Comparison of ENCODE assay signal across 32 cellular contexts in genomic region chr2:64345998-64346397, GRCh38.
"Had no signal": no experiment of that assay in that cellular context is flagged by ENCODE, and none has a peak within 500 bp of the region (broad histone marks: within the 10 kb centered on the region; RNA-seq: fewer than 3 reads in every experiment).

No MANE protein-coding gene starts in this region.

- H3K9me3 ChIP-seq: ovary, psoas muscle, spleen, suprapubic skin, testis, tibial artery, transverse colon, upper lobe of right lung, uterus had no signal

- H3K27ac Mint-ChIP-seq: naive thymus-derived CD8-positive, alpha-beta T cell; natural killer cell treated with Interleukin-12 subunit alpha and Interleukin-12 subunit beta and Interleukin-15 and Interleukin-18, amount 100 ng/mL, for 72 hours; nephron progenitor cell; progenitor cell of endocrine pancreas; stimulated activated memory B cell treated with anti-CD40 and anti-IgM and Interleukin-4, amounts not matched to agents 10 μg/mL and 1 μg/mL and 100 μg/mL, for 72 hours; stimulated activated naive CD8-positive, alpha-beta T cell treated with anti-CD3 and anti-CD28 coated beads, Interleukin-15, amount 100 ng/mL, for 72 hours; type B pancreatic cell had no signal

- H3K27me3 ChIP-seq: ovary, spleen, suprapubic skin, testis, tibial artery, transverse colon, upper lobe of right lung, uterus had no signal

- H3K9ac ChIP-seq: parathyroid adenoma had no signal

- H3K4me1 ChIP-seq: parathyroid adenoma, psoas muscle, spleen, suprapubic skin, transverse colon, upper lobe of right lung, uterus had no signal

- H3K36me3 ChIP-seq: ovary, spleen, suprapubic skin, tibial artery, transverse colon, upper lobe of right lung, uterus had no signal

- DNase-seq: naive thymus-derived CD8-positive, alpha-beta T cell; nephron progenitor cell; occipital lobe; ovary; posterior cingulate gyrus; psoas muscle; right cardiac atrium; spleen; stimulated activated CD4-positive, alpha-beta T cell treated with anti-CD3 and anti-CD28 coated beads, Interleukin-12 subunit alpha, Interleukin-12 subunit beta, amount 100 ng/mL, for 4 hours; stimulated activated CD4-positive, alpha-beta T cell treated with anti-CD3 and anti-CD28 coated beads, Interleukin-1b, Interleukin-23, amount 100 ng/mL, for 48 hours; stimulated activated CD4-positive, alpha-beta T cell treated with anti-CD3 and anti-CD28 coated beads, Interleukin-4, amount 100 ng/mL, for 1 hour; stimulated activated CD4-positive, alpha-beta T cell treated with anti-CD3 and anti-CD28 coated beads, Interleukin-4, amount 100 ng/mL, for 4 hours; stimulated activated CD8-positive, alpha-beta memory T cell treated with anti-CD3 and anti-CD28 coated beads, Interleukin-4, amount 100 ng/mL, for 48 hours; stimulated activated naive CD4-positive, alpha-beta T cell; stimulated activated naive CD8-positive, alpha-beta T cell treated with anti-CD3 and anti-CD28 coated beads, Interleukin-15, amount 100 ng/mL, for 72 hours; stimulated activated naive CD8-positive, alpha-beta T cell treated with anti-CD3 and anti-CD28 coated beads, Interleukin-15, Interleukin-2, amounts not matched to agents 100 U/mL and 50 U/mL, for 24 hours; substantia nigra; testis; tibial artery; transverse colon; upper lobe of right lung; uterus had no signal

- H3K36me3 Mint-ChIP-seq: naive thymus-derived CD8-positive, alpha-beta T cell; natural killer cell treated with Interleukin-12 subunit alpha and Interleukin-12 subunit beta and Interleukin-15 and Interleukin-18, amount 100 ng/mL, for 72 hours; stimulated activated memory B cell treated with anti-CD40 and anti-IgM and Interleukin-4, amounts not matched to agents 10 μg/mL and 1 μg/mL and 100 μg/mL, for 72 hours; type B pancreatic cell had no signal

- H3K4me2 ChIP-seq: smooth muscle cell had no signal

- H3K4me3 ChIP-seq: ovary, psoas muscle, skin epidermis, smooth muscle cell, spleen, suprapubic skin, testis, tibial artery, transverse colon, upper lobe of right lung, uterus had no signal

- H3K27ac ChIP-seq: ovary, parathyroid adenoma, psoas muscle, skin epidermis, spleen, suprapubic skin, testis, tibial artery, transverse colon, upper lobe of right lung, uterus had no signal

- H3K9me3 Mint-ChIP-seq: naive thymus-derived CD8-positive, alpha-beta T cell; natural killer cell treated with Interleukin-12 subunit alpha and Interleukin-12 subunit beta and Interleukin-15 and Interleukin-18, amount 100 ng/mL, for 72 hours; nephron progenitor cell; neural crest cell; stimulated activated memory B cell treated with anti-CD40 and anti-IgM and Interleukin-4, amounts not matched to agents 10 μg/mL and 1 μg/mL and 100 μg/mL, for 72 hours; stimulated activated naive CD8-positive, alpha-beta T cell treated with anti-CD3 and anti-CD28 coated beads, Interleukin-15, amount 100 ng/mL, for 72 hours; type B pancreatic cell had no signal

- ATAC-seq: naive thymus-derived CD8-positive, alpha-beta T cell; natural killer cell treated with Interleukin-12 subunit alpha and Interleukin-12 subunit beta and Interleukin-15 and Interleukin-18, amount 100 ng/mL, for 72 hours; psoas muscle; right cardiac atrium; sciatic nerve; stimulated activated memory B cell treated with anti-CD40 and anti-IgM and Interleukin-4, amounts not matched to agents 10 μg/mL and 1 μg/mL and 100 μg/mL, for 72 hours; stimulated activated naive CD8-positive, alpha-beta T cell treated with anti-CD3 and anti-CD28 coated beads, Interleukin-15, amount 100 ng/mL, for 72 hours; stimulated activated naive CD8-positive, alpha-beta T cell treated with anti-CD3 and anti-CD28 coated beads, Interleukin-15, Interleukin-2, amounts not matched to agents 100 U/mL and 50 U/mL, for 24 hours; upper lobe of right lung had no signal

- H3K79me2 ChIP-seq: parathyroid adenoma had no signal
